ENCODE assay signal across 27 cellular contexts in genomic region chr13:99930925-99931324, GRCh38. TPM values are rescaled to one million over a fixed set of nuclear protein-coding genes. Genes with fewer than 3 reads are reported as not detected.
"Had no signal": no experiment of that assay in that cellular context is flagged by ENCODE, and none has a peak within 500 bp of the region (broad histone marks: within the 10 kb centered on the region; RNA-seq: fewer than 3 reads in every experiment).

No MANE protein-coding gene starts in this region.

- DNase-seq: activated CD4-positive, alpha-beta T cell treated with anti-CD3 and anti-CD28 coated beads for 4 hours; activated CD4-positive, alpha-beta T cell treated with anti-CD3 and anti-CD28 coated beads, Interleukin-2, amount 50 U/mL, for 4 hours; activated naive CD4-positive, alpha-beta T cell treated with Interleukin-2 at 50 U/mL for 16 hours; activated naive CD8-positive, alpha-beta T cell treated with anti-CD3 and anti-CD28 coated beads for 36 hours; activated T-cell treated with anti-CD3 and anti-CD28 coated beads for 4 hours; activated T-cell treated with anti-CD3 and anti-CD28 coated beads, Interleukin-2, amount 50 U/mL, for 72 hours; amniotic stem cell; caudate nucleus; heart left ventricle; hypothalamus; immature natural killer cell; kidney; left colon; mammary epithelial cell; naive thymus-derived CD4-positive, alpha-beta T cell; right cardiac atrium; spleen; stimulated activated naive CD4-positive, alpha-beta T cell; T-helper 1 cell had no signal

- H3K27ac ChIP-seq: heart left ventricle, spleen, tibial nerve had no signal

- H3K9me3 ChIP-seq: heart left ventricle had no signal

- H3K4me1 ChIP-seq: heart left ventricle, spleen, tibial nerve had no signal

- H3K4me3 ChIP-seq: heart left ventricle, spleen, tibial nerve had no signal

- H3K36me3 ChIP-seq: heart left ventricle, spleen, tibial nerve had no signal

- FAIRE-seq: astrocyte, kidney had no signal

RNA-seq across cellular contexts. Expression of gene ZIC5, which starts 40.6 kb away (rescaled TPM):
- total RNA-seq: activated naive CD8-positive, alpha-beta T cell treated with anti-CD3 and anti-CD28 coated beads for 36 hours; activated T-cell treated with anti-CD3 and anti-CD28 coated beads, Interleukin-2, amount 50 U/mL, for 72 hours; esophagus mucosa; heart left ventricle; kidney; left colon; liver; mammary epithelial cell; mesothelial cell of epicardium; naive thymus-derived CD4-positive, alpha-beta T cell; omental fat pad; pulmonary artery endothelial cell; right cardiac atrium; spleen; tibial nerve; ureter had no signal
- polyA plus RNA-seq: heart left ventricle; immature natural killer cell; liver; mammary epithelial cell; naive thymus-derived CD4-positive, alpha-beta T cell; right cardiac atrium; spleen had no signal

RNA-seq across cellular contexts. Expression of gene ZIC2, which starts 50.7 kb away (rescaled TPM):
- total RNA-seq: activated naive CD8-positive, alpha-beta T cell treated with anti-CD3 and anti-CD28 coated beads for 36 hours; heart left ventricle; liver; mesothelial cell of epicardium; omental fat pad; pulmonary artery endothelial cell; right cardiac atrium; spleen; tibial nerve; ureter had no signal
- polyA plus RNA-seq: heart left ventricle; immature natural killer cell; liver; naive thymus-derived CD4-positive, alpha-beta T cell; right cardiac atrium; spleen had no signal
